24 cellular contexts compared by ENCODE assay signal in the genomic region with DNA sequence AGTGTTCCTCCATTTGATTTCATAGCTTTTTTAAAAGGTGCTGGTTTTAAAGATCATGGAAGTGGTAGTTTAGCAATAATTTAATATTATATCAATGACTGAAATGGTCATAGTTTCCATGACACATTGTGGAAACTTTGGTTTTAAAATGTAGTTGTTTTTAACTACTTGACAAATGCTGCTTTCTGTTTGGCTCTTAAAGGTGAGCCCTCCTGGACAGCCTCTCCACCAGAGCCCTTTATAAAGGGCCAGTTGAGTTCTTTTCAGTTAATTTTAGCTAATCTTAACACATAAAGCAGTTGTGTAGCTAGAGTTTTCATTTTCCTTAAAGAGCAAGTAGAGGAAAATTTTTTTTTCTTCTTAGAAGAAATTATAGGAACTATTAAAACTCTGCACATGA.
DNase-seq lines count a peak whose midpoint lies in the region; ATAC-seq and TF ChIP-seq lines count a peak whose summit lies in the region.
"Had no signal": no experiment of that assay in that cellular context is flagged by ENCODE, and none has a peak within 500 bp of the region (broad histone marks: within the 10 kb centered on the region; RNA-seq: fewer than 3 reads in every experiment).

No MANE protein-coding gene starts in this region.

- no peaks in the 10 kb centered on the region for H3K27me3 Mint-ChIP-seq in activated T-cell treated with anti-CD3 and anti-CD28 coated beads, Interleukin-2, amount 50 U/mL, for 24 hours
- no peaks in the 10 kb centered on the region for H3K27me3 Mint-ChIP-seq in activated naive CD8-positive, alpha-beta T cell
- H3K27me3 Mint-ChIP-seq: CD4-positive, alpha-beta T cell had no signal

- H3K27ac Mint-ChIP-seq in activated T-cell treated with anti-CD3 and anti-CD28 coated beads, Interleukin-2, amount 50 U/mL, for 24 hours = peak overlapping the region; percentile 72
- peak overlapping the region; percentile 81 for H3K27ac Mint-ChIP-seq in activated naive CD8-positive, alpha-beta T cell
- H3K27ac Mint-ChIP-seq: CD4-positive, alpha-beta T cell had no signal

- H3K9me3 Mint-ChIP-seq in activated T-cell treated with anti-CD3 and anti-CD28 coated beads, Interleukin-2, amount 50 U/mL, for 24 hours = no peaks in the 10 kb centered on the region
- H3K9me3 Mint-ChIP-seq in activated naive CD8-positive, alpha-beta T cell (ENCODE audit: low read depth) = no peaks in the 10 kb centered on the region
- H3K9me3 Mint-ChIP-seq: CD4-positive, alpha-beta T cell had no signal

- H3K27ac ChIP-seq in VCaP = peak overlapping the region; percentile 69; the same call in 1 of the 2 replicates
- H3K27ac ChIP-seq: BLaER1 treated with 17β-estradiol and CSF1 and Interleukin-3, amounts not matched to agents 10 nM and 100 nM; GM23248 had no signal

- peaks cover 20% of the 10 kb centered on the region for H3K4me1 Mint-ChIP-seq in activated T-cell treated with anti-CD3 and anti-CD28 coated beads, Interleukin-2, amount 50 U/mL, for 24 hours (ENCODE audit: low read depth)
- H3K4me1 Mint-ChIP-seq in activated naive CD8-positive, alpha-beta T cell (ENCODE audit: low read depth) = peaks cover 14% of the 10 kb centered on the region

- no peak overlapping the region for H3K4me3 Mint-ChIP-seq in activated T-cell treated with anti-CD3 and anti-CD28 coated beads, Interleukin-2, amount 50 U/mL, for 24 hours
- H3K4me3 Mint-ChIP-seq in activated naive CD8-positive, alpha-beta T cell = no peak overlapping the region
- H3K4me3 Mint-ChIP-seq: CD4-positive, alpha-beta T cell had no signal

- no peak for TF ChIP-seq CTCF in VCaP (conservative IDR thresholded peaks at IDR 0.05)

- no peak for DNase-seq in activated T-cell treated with anti-CD3 and anti-CD28 coated beads, Interleukin-2, amount 50 U/mL, for 24 hours
- no peak for DNase-seq in activated T-cell treated with anti-CD3 and anti-CD28 coated beads, Interleukin-2, amount 50 U/mL, for 1 hour
- DNase-seq in stimulated activated naive CD8-positive, alpha-beta T cell treated with anti-CD3 and anti-CD28 coated beads, Interleukin-15, Interleukin-2, amounts not matched to agents 100 U/mL and 50 U/mL, for 24 hours = no peak
- no peak for DNase-seq in NCI-H2227 (lab: John Stamatoyannopoulos, UW; ENCODE audit: unreplicated experiment)
- DNase-seq: AML-193; CD4-positive, alpha-beta T cell; DMS53; GM23248; H7; MG63; NCI-H1105 treated with DMSO at 0.1 percent for 48 hours; NCI-H146; NCI-H1930; NCI-H2107; NCI-H446; NCI-H526; NCI-H82; NK-92 treated with Interleukin-12 subunit alpha and Interleukin-12 subunit beta, amount 100 ng/mL, for 24 hours; PC-3 had no signal

- peaks cover 96% of the 10 kb centered on the region for H3K36me3 Mint-ChIP-seq in activated T-cell treated with anti-CD3 and anti-CD28 coated beads, Interleukin-2, amount 50 U/mL, for 24 hours (ENCODE audit: low read depth)
- H3K36me3 Mint-ChIP-seq in activated naive CD8-positive, alpha-beta T cell = peaks cover 19% of the 10 kb centered on the region

- ATAC-seq in stimulated activated naive CD8-positive, alpha-beta T cell treated with anti-CD3 and anti-CD28 coated beads, Interleukin-15, Interleukin-2, amounts not matched to agents 100 U/mL and 50 U/mL, for 24 hours = peak; percentile 66
- no peak for ATAC-seq in HG03432 (IDR thresholded peaks at IDR 0.05; ENCODE audit: unreplicated experiment)
- ATAC-seq: HepG2, PC-3 had no signal
